In genomic region chr19:3149089-3149488, GRCh38 we compare ENCODE assay signal across 18 cellular contexts. TPM values are rescaled to one million over a fixed set of nuclear protein-coding genes. Genes with fewer than 3 reads are reported as not detected.
DNase-seq lines count a peak whose midpoint lies in the region; ATAC-seq, FAIRE-seq and TF ChIP-seq lines count a peak whose summit lies in the region.
"Had no signal": no experiment of that assay in that cellular context is flagged by ENCODE, and none has a peak within 500 bp of the region (broad histone marks: within the 10 kb centered on the region; RNA-seq: fewer than 3 reads in every experiment).

No MANE protein-coding gene starts in this region.

- H3K79me1 ChIP-seq in neuronal stem cell (ENCODE audit: low read depth, low read length) = peaks cover 4% of the 10 kb centered on the region

- no peak overlapping the region for H3K4me2 ChIP-seq in neuronal stem cell (ENCODE audit: insufficient read depth, low read length, poor library complexity, severe bottlenecking)

- no peak overlapping the region for H2BK120ac ChIP-seq in neuronal stem cell (ENCODE audit: low read depth, low read length)

- no peaks in the 10 kb centered on the region for H3K9me3 Mint-ChIP-seq in CD4-positive, alpha-beta memory T cell
- no peaks in the 10 kb centered on the region for H3K9me3 Mint-ChIP-seq in activated T-helper 1 cell treated with anti-CD3 and anti-CD28 coated beads, Interleukin-12 subunit alpha, Interleukin-12 subunit beta, Interleukin-2, Interleukin-4 antibody, amounts not matched to agents 30 ng/mL and 10 ng/mL and 1 ng/mL, durations not matched to agents 14 hours and 24 hours and 36 hours
- H3K9me3 Mint-ChIP-seq: CD4-positive, CD25-positive, alpha-beta regulatory T cell had no signal

- no peak overlapping the region for H2BK12ac ChIP-seq in neuronal stem cell (ENCODE audit: low read length)

- H3K36me3 Mint-ChIP-seq in CD4-positive, alpha-beta memory T cell = peaks cover 0 to 10% of the 10 kb centered on the region in 2 donors
- peaks cover 28% of the 10 kb centered on the region for H3K36me3 Mint-ChIP-seq in activated T-helper 1 cell treated with anti-CD3 and anti-CD28 coated beads, Interleukin-12 subunit alpha, Interleukin-12 subunit beta, Interleukin-2, Interleukin-4 antibody, amounts not matched to agents 30 ng/mL and 10 ng/mL and 1 ng/mL, durations not matched to agents 14 hours and 24 hours and 36 hours (ENCODE audit: low read depth)
- H3K36me3 Mint-ChIP-seq: CD4-positive, CD25-positive, alpha-beta regulatory T cell had no signal

- H3K4me1 Mint-ChIP-seq in CD4-positive, alpha-beta memory T cell = peaks cover 6 to 16% (median 9%) of the 10 kb centered on the region in 4 donors
- H3K4me1 Mint-ChIP-seq in activated T-helper 1 cell treated with anti-CD3 and anti-CD28 coated beads, Interleukin-12 subunit alpha, Interleukin-12 subunit beta, Interleukin-2, Interleukin-4 antibody, amounts not matched to agents 30 ng/mL and 10 ng/mL and 1 ng/mL, durations not matched to agents 14 hours and 24 hours and 36 hours (ENCODE audit: low read depth) = peaks cover 24% of the 10 kb centered on the region

- peak overlapping the region; percentile 22 for H4K91ac ChIP-seq in neuronal stem cell (ENCODE audit: low read depth, low read length, poor library complexity)

- no CpG with 5 or more reads among the region's 6 CpGs for WGBS in neuronal stem cell (ENCODE audit: extremely low coverage in 2 of 2, insufficient read length in 2 of 2, insufficient replicate concordance in 1 of 2), 2 donors

- H3K4ac ChIP-seq in neuronal stem cell (ENCODE audit: low read length) = no peak overlapping the region

- CTCF ChIA-PET in CD4-positive, alpha-beta memory T cell (lab: Charles Lee; ENCODE audit: partially characterized antibody) = interaction anchor here (1.3 kb wide), 1 partner anchor 13 kb away, joined by 5 read pairs; no protein-coding TSS in a partner anchor

- H3K27ac Mint-ChIP-seq in CD4-positive, alpha-beta memory T cell = peak overlapping the region in 5 of 7 donors; percentile 5 to 85 (median 56)
- H3K27ac Mint-ChIP-seq in activated T-helper 1 cell treated with anti-CD3 and anti-CD28 coated beads, Interleukin-12 subunit alpha, Interleukin-12 subunit beta, Interleukin-2, Interleukin-4 antibody, amounts not matched to agents 30 ng/mL and 10 ng/mL and 1 ng/mL, durations not matched to agents 14 hours and 24 hours and 36 hours = peak overlapping the region; percentile 0

- H4K8ac ChIP-seq in neuronal stem cell (ENCODE audit: low read depth, low read length) = no peak overlapping the region

- POLR2A ChIA-PET in CD4-positive, alpha-beta memory T cell (lab: Charles Lee; ENCODE audit: partially characterized antibody) = no interaction called here

- H3K23ac ChIP-seq in neuronal stem cell (ENCODE audit: low read depth, low read length, poor library complexity) = no peak overlapping the region

- ATAC-seq in GM18520 (IDR thresholded peaks at IDR 0.05; ENCODE audit: unreplicated experiment) = no peak

- H2BK15ac ChIP-seq in neuronal stem cell (ENCODE audit: low read length) = no peak overlapping the region

- no peak overlapping the region for H3K4me3 ChIP-seq in CD4-positive, alpha-beta memory T cell (ENCODE audit: low read length in 2 of 2)
- H3K4me3 ChIP-seq in neuronal stem cell (ENCODE audit: low read length in 2 of 2) = peak overlapping the region in 1 of 2 donors; percentile 3

- no peak overlapping the region for H2AK5ac ChIP-seq in neuronal stem cell (ENCODE audit: low read depth, low read length)

- DNase-seq in CD4-positive, alpha-beta memory T cell = no peak
- DNase-seq in GM12892 (ENCODE audit: insufficient read length) (no peak), neuronal stem cell (ENCODE audit: low spot score) (no peak), NCI-H1092 (lab: John Stamatoyannopoulos, UW) (no peak), GM20000 (ENCODE audit: low spot score) (no peak)
- DNase-seq in activated T-helper 1 cell treated with anti-CD3 and anti-CD28 coated beads, Interleukin-12 subunit alpha, Interleukin-12 subunit beta, Interleukin-2, Interleukin-4 antibody, amounts not matched to agents 30 ng/mL and 10 ng/mL and 1 ng/mL, durations not matched to agents 14 hours and 24 hours and 36 hours (ENCODE audit: low spot score) = no peak
- DNase-seq: ACHN; AML-193; Calu3; CD4-positive, CD25-positive, alpha-beta regulatory T cell; DMS53; GOT3; Karpas-422; MM.1S; NCI-H1105; NCI-H1694; NCI-H524 had no signal

- H3K18ac ChIP-seq in neuronal stem cell (ENCODE audit: low read length) = peak overlapping the region; percentile 7

- H2AFZ ChIP-seq in neuronal stem cell (ENCODE audit: low read length) = no peak overlapping the region

- no peak for TF ChIP-seq CTCF in GM20000 (IDR thresholded peaks at IDR 0.05; ENCODE audit: extremely low read depth, missing control alignments)

- no peak overlapping the region for H3K14ac ChIP-seq in neuronal stem cell (ENCODE audit: low read length)

- no peak overlapping the region for H3K27ac ChIP-seq in CD4-positive, alpha-beta memory T cell (ENCODE audit: low read depth, low read length)
- H3K27ac ChIP-seq in neuronal stem cell (replicated peaks; ENCODE audit: low read length) = no peak overlapping the region

- H3K36me3 ChIP-seq in CD4-positive, alpha-beta memory T cell (ENCODE audit: insufficient read depth, low read length) = no peaks in the 10 kb centered on the region
- no peaks in the 10 kb centered on the region for H3K36me3 ChIP-seq in neuronal stem cell (replicated peaks in 1 of 2; ENCODE audit: control insufficient read depth in 2 of 2, insufficient read depth in 2 of 2, low read length in 2 of 2)

- intact Hi-C loops in CD4-positive, alpha-beta memory T cell (cut with micrococcal nuclease) = no loop called here
- intact Hi-C loops in activated T-helper 1 cell treated with anti-CD3 and anti-CD28 coated beads, Interleukin-12 subunit alpha, Interleukin-12 subunit beta, Interleukin-2, Interleukin-4 antibody, amounts not matched to agents 30 ng/mL and 10 ng/mL and 1 ng/mL, durations not matched to agents 14 hours and 24 hours and 36 hours (cut with micrococcal nuclease) = no loop called here

- no peak overlapping the region for H3K4me3 Mint-ChIP-seq in CD4-positive, alpha-beta memory T cell
- H3K4me3 Mint-ChIP-seq in activated T-helper 1 cell treated with anti-CD3 and anti-CD28 coated beads, Interleukin-12 subunit alpha, Interleukin-12 subunit beta, Interleukin-2, Interleukin-4 antibody, amounts not matched to agents 30 ng/mL and 10 ng/mL and 1 ng/mL, durations not matched to agents 14 hours and 24 hours and 36 hours = no peak overlapping the region
- H3K4me3 Mint-ChIP-seq: CD4-positive, CD25-positive, alpha-beta regulatory T cell had no signal

- no peaks in the 10 kb centered on the region for H3K27me3 Mint-ChIP-seq in CD4-positive, alpha-beta memory T cell
- no peaks in the 10 kb centered on the region for H3K27me3 Mint-ChIP-seq in activated T-helper 1 cell treated with anti-CD3 and anti-CD28 coated beads, Interleukin-12 subunit alpha, Interleukin-12 subunit beta, Interleukin-2, Interleukin-4 antibody, amounts not matched to agents 30 ng/mL and 10 ng/mL and 1 ng/mL, durations not matched to agents 14 hours and 24 hours and 36 hours (ENCODE audit: insufficient read depth)
- H3K27me3 Mint-ChIP-seq: CD4-positive, CD25-positive, alpha-beta regulatory T cell had no signal

- no peaks in the 10 kb centered on the region for H3K9me3 ChIP-seq in CD4-positive, alpha-beta memory T cell (ENCODE audit: control insufficient read depth in 1 of 2, low read length in 2 of 2)
- peaks cover 0 to 2% of the 10 kb centered on the region in 2 donors for H3K9me3 ChIP-seq in neuronal stem cell (replicated peaks in 1 of 2; ENCODE audit: control insufficient read depth in 2 of 2, insufficient read depth in 1 of 2, low read depth in 1 of 2, low read length in 2 of 2)

- no peak for TF ChIP-seq POLR2A in GM12892 (IDR thresholded peaks at IDR 0.05; ENCODE audit: low read depth, low read length)

- peak; percentile 85 for FAIRE-seq in GM12892 (lab: Jason Lieb, UNC)

- H3K4me1 ChIP-seq in CD4-positive, alpha-beta memory T cell (ENCODE audit: insufficient read depth, low read length) = peaks cover 13% of the 10 kb centered on the region
- H3K4me1 ChIP-seq in neuronal stem cell (ENCODE audit: control insufficient read depth in 2 of 2, insufficient read depth in 1 of 2, low read depth in 1 of 2, low read length in 2 of 2) = peaks cover 0 to 4% of the 10 kb centered on the region in 2 donors

- no peak overlapping the region for H2BK5ac ChIP-seq in neuronal stem cell (ENCODE audit: low read length)

- no peak overlapping the region for H3K9ac ChIP-seq in neuronal stem cell (ENCODE audit: low read depth, low read length, poor library complexity)

- no peaks in the 10 kb centered on the region for H3K27me3 ChIP-seq in CD4-positive, alpha-beta memory T cell (ENCODE audit: insufficient read depth, low read length)
- no peaks in the 10 kb centered on the region for H3K27me3 ChIP-seq in neuronal stem cell (ENCODE audit: control insufficient read depth in 3 of 3, insufficient read depth in 3 of 3, low read depth in 1 of 3, low read length in 3 of 3)

RNA-seq across cellular contexts. Expression of gene GNA15, which starts 13.3 kb away (rescaled TPM):
- 1 to 10 TPM; 2.5 to 2.8 TPM for total RNA-seq in CD4-positive, alpha-beta memory T cell
- 1 to 10 TPM; 4.1 to 4.8 TPM for polyA plus RNA-seq in CD4-positive, alpha-beta memory T cell
- 24.1 TPM for polyA plus RNA-seq in GM12892 (2012; ENCODE audit: missing spikeins)
- 103 and 109 TPM in 2 replicates for total RNA-seq in activated T-helper 1 cell treated with anti-CD3 and anti-CD28 coated beads, Interleukin-12 subunit alpha, Interleukin-12 subunit beta, Interleukin-2, Interleukin-4 antibody, amounts not matched to agents 30 ng/mL and 10 ng/mL and 1 ng/mL, durations not matched to agents 14 hours and 24 hours and 36 hours
- polyA plus RNA-seq in neuronal stem cell (2013, experiment 1 of 2) = 0.01 TPM
- polyA plus RNA-seq in neuronal stem cell (2013, experiment 2 of 2) = not detected

RNA-seq across cellular contexts. Expression of gene S1PR4, which starts 29.5 kb away (rescaled TPM):
- 100 to 1,000 TPM; 231 to 235 TPM for total RNA-seq in CD4-positive, alpha-beta memory T cell
- 100 to 1,000 TPM; 448 to 503 TPM for polyA plus RNA-seq in CD4-positive, alpha-beta memory T cell
- polyA plus RNA-seq in GM12892 (2012; ENCODE audit: missing spikeins) = 3.2 TPM
- total RNA-seq in activated T-helper 1 cell treated with anti-CD3 and anti-CD28 coated beads, Interleukin-12 subunit alpha, Interleukin-12 subunit beta, Interleukin-2, Interleukin-4 antibody, amounts not matched to agents 30 ng/mL and 10 ng/mL and 1 ng/mL, durations not matched to agents 14 hours and 24 hours and 36 hours = 44.3 and 45.3 TPM in 2 replicates
- polyA plus RNA-seq in neuronal stem cell (2013, experiment 1 of 2) = not detected
- not detected for polyA plus RNA-seq in neuronal stem cell (2013, experiment 2 of 2)
- total RNA-seq: Calu3 had no signal

RNA-seq across cellular contexts. Expression of gene NCLN, which starts 36.6 kb away (rescaled TPM):
- 10 to 100 TPM; 53.0 to 59.3 TPM for total RNA-seq in CD4-positive, alpha-beta memory T cell
- polyA plus RNA-seq in CD4-positive, alpha-beta memory T cell = 10 to 100 TPM; 25.1 to 45.6 TPM
- 18.2 TPM for polyA plus RNA-seq in GM12892 (2012; ENCODE audit: missing spikeins)
- total RNA-seq in activated T-helper 1 cell treated with anti-CD3 and anti-CD28 coated beads, Interleukin-12 subunit alpha, Interleukin-12 subunit beta, Interleukin-2, Interleukin-4 antibody, amounts not matched to agents 30 ng/mL and 10 ng/mL and 1 ng/mL, durations not matched to agents 14 hours and 24 hours and 36 hours = 112 and 118 TPM in 2 replicates
- polyA plus RNA-seq in neuronal stem cell (2013, experiment 1 of 2) = 20.8 TPM
- polyA plus RNA-seq in neuronal stem cell (2013, experiment 2 of 2) = 20.9 TPM

RNA-seq across cellular contexts. Expression of gene GNA11, which starts 54.9 kb away (rescaled TPM):
- total RNA-seq in CD4-positive, alpha-beta memory T cell = 1 to 10 TPM; 3.5 to 3.9 TPM
- under 1 TPM; 0.09 to 0.39 TPM for polyA plus RNA-seq in CD4-positive, alpha-beta memory T cell
- polyA plus RNA-seq in GM12892 (2012; ENCODE audit: missing spikeins) = 3.7 TPM
- 4.1 and 5.7 TPM in 2 replicates for total RNA-seq in activated T-helper 1 cell treated with anti-CD3 and anti-CD28 coated beads, Interleukin-12 subunit alpha, Interleukin-12 subunit beta, Interleukin-2, Interleukin-4 antibody, amounts not matched to agents 30 ng/mL and 10 ng/mL and 1 ng/mL, durations not matched to agents 14 hours and 24 hours and 36 hours
- 19.2 TPM for polyA plus RNA-seq in neuronal stem cell (2013, experiment 1 of 2)
- 20.0 TPM for polyA plus RNA-seq in neuronal stem cell (2013, experiment 2 of 2)

Comparison
In these comparisons a context has a peak if more than half of its experiments do, and no peak if none do; other contexts are left out.
1. RNA of gene GNA15, which starts 13.3 kb away (total RNA-seq): 103 to 109 TPM in activated T-helper 1 cell treated with anti-CD3 and anti-CD28 coated beads, Interleukin-12 subunit alpha, Interleukin-12 subunit beta, Interleukin-2, Interleukin-4 antibody, amounts not matched to agents 30 ng/mL and 10 ng/mL and 1 ng/mL, durations not matched to agents 14 hours and 24 hours and 36 hours; 2.5 to 2.8 TPM in CD4-positive, alpha-beta memory T cell; every median in the first group is over 10 times any median in the second.